Comparison of ENCODE assay signal across 17 cellular contexts in genomic region chr11:77518471-77518870, GRCh38. TPM values are rescaled to one million over a fixed set of nuclear protein-coding genes. Genes with fewer than 3 reads are reported as not detected.
A peak's percentile ranks its signal among the peaks of the same experiment; 100 is the strongest.
DNase-seq lines count a peak whose midpoint lies in the region; ATAC-seq and TF ChIP-seq lines count a peak whose summit lies in the region.
"Had no signal": no experiment of that assay in that cellular context is flagged by ENCODE, and none has a peak within 500 bp of the region (broad histone marks: within the 10 kb centered on the region; RNA-seq: fewer than 3 reads in every experiment).

No MANE protein-coding gene starts in this region.

- in situ Hi-C loops in IMR-90 (cut with MboI; ENCODE audit: low sequenced_read_pairs), result no loop called here

- no peaks in the 10 kb centered on the region for H3K79me1 ChIP-seq in IMR-90 (ENCODE audit: low read depth in 1 of 2, low read length in 2 of 2)

- H3K9ac ChIP-seq in IMR-90 (ENCODE audit: low read depth, low read length), result no peak overlapping the region
- H3K9ac ChIP-seq: BLaER1 treated with 17β-estradiol and CSF1 and Interleukin-3, amounts not matched to agents 10 nM and 100 nM had no signal

- WGBS in IMR-90 (ENCODE audit: extremely low coverage in 2 of 2, insufficient read length in 1 of 2), 2 experiments, result no CpG with 5 or more reads among the region's 2 CpGs

- H4K20me1 ChIP-seq in IMR-90 (ENCODE audit: insufficient read depth, low read length), result no peaks in the 10 kb centered on the region
- H4K20me1 ChIP-seq: BLaER1 treated with 17β-estradiol and CSF1 and Interleukin-3, amounts not matched to agents 10 nM and 100 nM had no signal

- H3K14ac ChIP-seq in IMR-90 (replicated peaks; ENCODE audit: low read depth, low read length), result no peak overlapping the region

- peaks cover 8% of the 10 kb centered on the region for H3K9me3 Mint-ChIP-seq in glutamatergic neuron (ENCODE audit: unreplicated experiment)
- H3K9me3 Mint-ChIP-seq: CD4-positive, alpha-beta T cell; CD8-positive, alpha-beta T cell had no signal

- H2BK5ac ChIP-seq in IMR-90 (ENCODE audit: low read depth, low read length, poor library complexity, severe bottlenecking), result no peak overlapping the region

- no peak overlapping the region for H4K91ac ChIP-seq in IMR-90 (ENCODE audit: insufficient read depth, low read depth, low read length)

- no peak overlapping the region for H3K4ac ChIP-seq in IMR-90 (ENCODE audit: low read depth, low read length)

- H2BK120ac ChIP-seq in IMR-90 (ENCODE audit: low read depth, low read length), result no peak overlapping the region

- H3K27ac Mint-ChIP-seq in glutamatergic neuron (ENCODE audit: unreplicated experiment), result peak overlapping the region; percentile 96
- H3K27ac Mint-ChIP-seq: B cell; CD4-positive, alpha-beta T cell; CD8-positive, alpha-beta T cell had no signal

- TF ChIP-seq CTCF in IMR-90 (conservative IDR thresholded peaks at IDR 0.05; ENCODE audit: low read depth, low read length) (no peak), glutamatergic neuron (IDR thresholded peaks at IDR 0.05; ENCODE audit: partially characterized antibody, unreplicated experiment) (no peak)

- H4K8ac ChIP-seq in IMR-90 (ENCODE audit: low read depth in 2 of 2, low read length in 2 of 2), result no peak overlapping the region

- H2AFZ ChIP-seq in IMR-90 (replicated peaks; ENCODE audit: low read length, poor library complexity), result peak overlapping the region; percentile 11

- H3K36me3 Mint-ChIP-seq in glutamatergic neuron (ENCODE audit: unreplicated experiment), result no peaks in the 10 kb centered on the region
- H3K36me3 Mint-ChIP-seq: CD8-positive, alpha-beta T cell had no signal

- TF ChIP-seq POLR2A in IMR-90 (IDR thresholded peaks at IDR 0.05; ENCODE audit: low read depth, low read length), result no peak

- TF ChIP-seq RAD21 in IMR-90 (IDR thresholded peaks at IDR 0.05; ENCODE audit: low read length), result no peak

- H3K4me1 ChIP-seq in IMR-90 (ENCODE audit: control insufficient read depth, insufficient read depth, low read length), result no peaks in the 10 kb centered on the region

- H3K4me1 Mint-ChIP-seq in glutamatergic neuron (ENCODE audit: low read depth, unreplicated experiment), result peaks cover 34% of the 10 kb centered on the region
- H3K4me1 Mint-ChIP-seq: B cell had no signal

- CTCF ChIA-PET in IMR-90 (lab: Yijun Ruan, JAX), result no interaction called here

- H3K56ac ChIP-seq in IMR-90 (ENCODE audit: extremely low read depth, insufficient read depth, low read length), result no peak overlapping the region

- H3K18ac ChIP-seq in IMR-90 (ENCODE audit: low read depth, low read length), result no peak overlapping the region

- H2AK9ac ChIP-seq in IMR-90 (replicated peaks; ENCODE audit: low read depth, low read length, poor library complexity), result no peak overlapping the region

- no peak overlapping the region for H3K4me2 ChIP-seq in IMR-90 (ENCODE audit: low read depth, low read length)
- H3K4me2 ChIP-seq: A549; BLaER1 treated with 17β-estradiol and CSF1 and Interleukin-3, amounts not matched to agents 10 nM and 100 nM had no signal

- peaks cover 8% of the 10 kb centered on the region for H3K27me3 Mint-ChIP-seq in glutamatergic neuron (ENCODE audit: unreplicated experiment)
- H3K27me3 Mint-ChIP-seq: CD4-positive, alpha-beta T cell had no signal

- H3K4me3 ChIP-seq in IMR-90 (ENCODE audit: insufficient read depth, low read depth, low read length), result no peak overlapping the region
- H3K4me3 ChIP-seq: A549; BLaER1 treated with 17β-estradiol and CSF1 and Interleukin-3, amounts not matched to agents 10 nM and 100 nM had no signal

- H3K36me3 ChIP-seq in IMR-90 (ENCODE audit: control insufficient read depth, insufficient read depth, low read length), result no peaks in the 10 kb centered on the region
- H3K36me3 ChIP-seq: BLaER1 treated with 17β-estradiol and CSF1 and Interleukin-3, amounts not matched to agents 10 nM and 100 nM had no signal

- H3K27ac ChIP-seq in IMR-90 (ENCODE audit: insufficient read depth, low read length), result no peak overlapping the region
- H3K27ac ChIP-seq: 22Rv1; A549; BLaER1 treated with 17β-estradiol and CSF1 and Interleukin-3, amounts not matched to agents 10 nM and 100 nM; C4-2B had no signal

- POLR2A ChIA-PET in IMR-90 (lab: Charles Lee; ENCODE audit: unreplicated experiment), result no interaction called here

- BruUV-seq in IMR-90 (replicated peaks; lab: Mats Ljungman, UMichigan), result no TSS peak

- H3K9me1 ChIP-seq in IMR-90 (ENCODE audit: insufficient read depth, low read length), result no peaks in the 10 kb centered on the region

- peaks cover 6% of the 10 kb centered on the region; the same call in 1 of the 2 replicates for H3K27me3 ChIP-seq in IMR-90 (ENCODE audit: control insufficient read depth, insufficient read depth, low read length)
- H3K27me3 ChIP-seq: BLaER1 treated with 17β-estradiol and CSF1 and Interleukin-3, amounts not matched to agents 10 nM and 100 nM had no signal

- H3K23ac ChIP-seq in IMR-90 (ENCODE audit: low read depth, low read length), result no peak overlapping the region

- ATAC-seq in IMR-90 (ENCODE audit: low read depth) (no peak), HG02623 (IDR thresholded peaks at IDR 0.05; ENCODE audit: unreplicated experiment) (no peak), GM19023 (IDR thresholded peaks at IDR 0.05; ENCODE audit: unreplicated experiment) (no peak)
- ATAC-seq: A549; CD8-positive, alpha-beta T cell had no signal

- intact Hi-C loops in IMR-90 (cut with micrococcal nuclease), result no loop called here

- no peak for DNase-seq in IMR-90
- DNase-seq in glutamatergic neuron, result no peak
- DNase-seq in putamen (ENCODE audit: low spot score), result peak; percentile 41
- DNase-seq: AML-193; Caco-2; Calu3; CD4-positive, alpha-beta T cell; CD8-positive, alpha-beta T cell; DMS79 treated with DMSO at 0.1 percent for 48 hours; GF-D8 had no signal

- H2AK5ac ChIP-seq in IMR-90 (ENCODE audit: low read depth, low read length), result no peak overlapping the region

- no peak overlapping the region for H2BK20ac ChIP-seq in IMR-90 (ENCODE audit: low read depth, low read length)

- H3K9me3 ChIP-seq in IMR-90 (ENCODE audit: control insufficient read depth, insufficient read depth, low read length), result no peaks in the 10 kb centered on the region
- H3K9me3 ChIP-seq: A549, Caco-2 had no signal

- H2BK15ac ChIP-seq in IMR-90 (ENCODE audit: low read depth, low read length), result no peak overlapping the region

- H4K5ac ChIP-seq in IMR-90 (ENCODE audit: low read depth, low read length), result no peak overlapping the region

- dilution Hi-C loops in IMR-90 (cut with HindIII; ENCODE audit: low sequenced_read_pairs, unreplicated experiment), result no loop called here

- peak overlapping the region; percentile 15 for H3K4me3 Mint-ChIP-seq in glutamatergic neuron (ENCODE audit: unreplicated experiment)
- H3K4me3 Mint-ChIP-seq: B cell; CD4-positive, alpha-beta T cell; CD8-positive, alpha-beta T cell had no signal

TF ChIP-seq in IMR-90, 13 proteins besides CTCF, POLR2A, EP300 and RAD21:
- no peak for TF ChIP-seq CHD1 (IDR thresholded peaks at IDR 0.05; ENCODE audit: low read depth, low read length)
- no peak for TF ChIP-seq MAFK (IDR thresholded peaks at IDR 0.05; ENCODE audit: low read depth, low read length)
- TF ChIP-seq BHLHE40 (IDR thresholded peaks at IDR 0.05; ENCODE audit: low read depth, low read length), result no peak
- no peak for TF ChIP-seq MXI1 (IDR thresholded peaks at IDR 0.05; ENCODE audit: borderline replicate concordance, low read depth, low read length)
- no peak for TF ChIP-seq CEBPB (IDR thresholded peaks at IDR 0.05; ENCODE audit: low read depth, low read length)
- TF ChIP-seq NFE2L2 (IDR thresholded peaks at IDR 0.05; ENCODE audit: low read depth, low read length), result no peak
- no peak for TF ChIP-seq RCOR1 (IDR thresholded peaks at IDR 0.05; ENCODE audit: insufficient replicate concordance, low read length)
- no peak for TF ChIP-seq FOS (IDR thresholded peaks at IDR 0.05; ENCODE audit: low read depth, low read length)
- TF ChIP-seq SMC3 (IDR thresholded peaks at IDR 0.05; ENCODE audit: low read depth, low read length), result no peak
- TF ChIP-seq, protein P1, sequence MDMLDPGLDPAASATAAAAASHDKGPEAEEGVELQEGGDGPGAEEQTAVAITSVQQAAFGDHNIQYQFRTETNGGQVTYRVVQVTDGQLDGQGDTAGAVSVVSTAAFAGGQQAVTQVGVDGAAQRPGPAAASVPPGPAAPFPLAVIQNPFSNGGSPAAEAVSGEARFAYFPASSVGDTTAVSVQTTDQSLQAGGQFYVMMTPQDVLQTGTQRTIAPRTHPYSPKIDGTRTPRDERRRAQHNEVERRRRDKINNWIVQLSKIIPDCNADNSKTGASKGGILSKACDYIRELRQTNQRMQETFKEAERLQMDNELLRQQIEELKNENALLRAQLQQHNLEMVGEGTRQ (IDR thresholded peaks at IDR 0.05; ENCODE audit: low read depth, low read length), result no peak
- TF ChIP-seq RFX5 (IDR thresholded peaks at IDR 0.05; ENCODE audit: low read depth, low read length), result no peak
- TF ChIP-seq, protein P2, sequence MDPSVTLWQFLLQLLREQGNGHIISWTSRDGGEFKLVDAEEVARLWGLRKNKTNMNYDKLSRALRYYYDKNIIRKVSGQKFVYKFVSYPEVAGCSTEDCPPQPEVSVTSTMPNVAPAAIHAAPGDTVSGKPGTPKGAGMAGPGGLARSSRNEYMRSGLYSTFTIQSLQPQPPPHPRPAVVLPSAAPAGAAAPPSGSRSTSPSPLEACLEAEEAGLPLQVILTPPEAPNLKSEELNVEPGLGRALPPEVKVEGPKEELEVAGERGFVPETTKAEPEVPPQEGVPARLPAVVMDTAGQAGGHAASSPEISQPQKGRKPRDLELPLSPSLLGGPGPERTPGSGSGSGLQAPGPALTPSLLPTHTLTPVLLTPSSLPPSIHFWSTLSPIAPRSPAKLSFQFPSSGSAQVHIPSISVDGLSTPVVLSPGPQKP (IDR thresholded peaks at IDR 0.05; ENCODE audit: borderline replicate concordance, low read depth, low read length), result no peak

RNA-seq across cellular contexts. Expression of gene PAK1, which starts 44.6 kb away (rescaled TPM):
- total RNA-seq in IMR-90 (2012; rRNA removed) (50.3 and 60.6 TPM in 2 replicates), glutamatergic neuron (ENCODE audit: unreplicated experiment) (126 TPM)
- polyA plus RNA-seq in IMR-90 (2012; rRNA removed), result 34.3 and 38.9 TPM in 2 replicates
- polyA plus RNA-seq in IMR-90 (2012; cell fraction: cytosol; rRNA removed), result 11.9 and 33.4 TPM in 2 replicates
- 30.7 and 60.3 TPM in 2 replicates for polyA plus RNA-seq in IMR-90 (2012; cell fraction: nucleus; rRNA removed; ENCODE audit: low replicate concordance)
